In genomic region chr1:211527006-211527405, GRCh38 we compare ENCODE assay signal across 20 cellular contexts. TPM values are rescaled to one million over a fixed set of nuclear protein-coding genes. Genes with fewer than 3 reads are reported as not detected.
A peak's percentile ranks its signal among the peaks of the same experiment; 100 is the strongest.
DNase-seq lines count a peak whose midpoint lies in the region; ATAC-seq and TF ChIP-seq lines count a peak whose summit lies in the region.
"Had no signal": no experiment of that assay in that cellular context is flagged by ENCODE, and none has a peak within 500 bp of the region (broad histone marks: within the 10 kb centered on the region; RNA-seq: fewer than 3 reads in every experiment).

No MANE protein-coding gene starts in this region.

- peak overlapping the region; percentile 55; the same call in 1 of the 2 replicates for H3K14ac ChIP-seq in H9 (ENCODE audit: insufficient read depth, low read length)

- no peaks in the 10 kb centered on the region for H3K9me3 ChIP-seq in BLaER1 treated with 17β-estradiol and CSF1 and Interleukin-3, amounts not matched to agents 10 nM and 100 nM (replicated peaks in 1 of 11)
- no peaks in the 10 kb centered on the region for H3K9me3 ChIP-seq in H9 (ENCODE audit: control insufficient read depth, low read depth, low read length)
- H3K9me3 ChIP-seq: body of pancreas, prostate gland, suprapubic skin had no signal

- no peaks in the 10 kb centered on the region for H3K36me3 ChIP-seq in BLaER1 treated with 17β-estradiol and CSF1 and Interleukin-3, amounts not matched to agents 10 nM and 100 nM
- H3K36me3 ChIP-seq in H7 (replicated peaks; ENCODE audit: control insufficient read depth, insufficient read depth, low read length): no peaks in the 10 kb centered on the region
- H3K36me3 ChIP-seq: prostate gland, suprapubic skin had no signal

- H3K4ac ChIP-seq in H9 (ENCODE audit: low read depth, low read length): no peak overlapping the region

- no CpG with 5 or more reads among the region's 3 CpGs for WGBS in H9 (ENCODE audit: extremely low coverage, insufficient read length, low lambda C conversion rate)

- H3K56ac ChIP-seq in H9 (ENCODE audit: insufficient read length, low read depth, low read length): no peak overlapping the region

- H3T11ph ChIP-seq in H9 (ENCODE audit: low read length): no peak overlapping the region

- H2AFZ ChIP-seq in H9 (ENCODE audit: low read length): no peak overlapping the region

- H2BK120ac ChIP-seq in H9 (ENCODE audit: low read depth, low read length, poor library complexity, severe bottlenecking): no peak overlapping the region

- TF ChIP-seq CTCF in H9 (conservative IDR thresholded peaks at IDR 0.05): no peak

- no peak overlapping the region for H2BK5ac ChIP-seq in H9 (ENCODE audit: insufficient read length, low read length)

- peaks cover 16 to 18% of the 10 kb centered on the region in 2 experiments for H3K4me1 Mint-ChIP-seq in H9

- no peaks in the 10 kb centered on the region for H3K23me2 ChIP-seq in H9 (ENCODE audit: insufficient read length, low read depth, low read length, poor library complexity, severe bottlenecking)

- no peak overlapping the region for H3K4me3 Mint-ChIP-seq in H9

- no peak overlapping the region for H3K18ac ChIP-seq in H9 (ENCODE audit: insufficient read length, low read depth, low read length)

- H3K4me2 ChIP-seq in BLaER1 treated with 17β-estradiol and CSF1 and Interleukin-3, amounts not matched to agents 10 nM and 100 nM: peak overlapping the region; percentile 61 to 89 (median 77); a peak in 21 of 22 replicates
- no peak overlapping the region for H3K4me2 ChIP-seq in H9 (ENCODE audit: insufficient read depth, insufficient read length, low read length)

- peak overlapping the region in 2 of 3 experiments; percentile 45 to 68; a peak in 1 of 7 replicates for H3K27ac Mint-ChIP-seq in H9

- H2BK15ac ChIP-seq in H9 (ENCODE audit: low read depth, low read length): no peak overlapping the region

- no peak overlapping the region for H4K91ac ChIP-seq in H9 (ENCODE audit: insufficient read length, low read depth, low read length)

- H3K23ac ChIP-seq in H9 (ENCODE audit: insufficient read length, low read depth, low read length): no peak overlapping the region

- H3K9me3 Mint-ChIP-seq in H9: no peaks in the 10 kb centered on the region

- no peak overlapping the region; a peak in 2 of 22 replicates for H3K9ac ChIP-seq in BLaER1 treated with 17β-estradiol and CSF1 and Interleukin-3, amounts not matched to agents 10 nM and 100 nM
- no peak overlapping the region for H3K9ac ChIP-seq in H9 (ENCODE audit: extremely low read depth, insufficient read length, low read length)

- H3K79me1 ChIP-seq in H9 (ENCODE audit: insufficient read depth, low read depth, low read length, poor library complexity, severe bottlenecking): no peaks in the 10 kb centered on the region

- H3K79me2 ChIP-seq in H9 (ENCODE audit: insufficient read depth, low read length): no peaks in the 10 kb centered on the region

- H3K4me3 ChIP-seq in BLaER1 treated with 17β-estradiol and CSF1 and Interleukin-3, amounts not matched to agents 10 nM and 100 nM: no peak overlapping the region
- no peak overlapping the region for H3K4me3 ChIP-seq in H7 (ENCODE audit: insufficient read depth, low read depth, low read length)
- H3K4me3 ChIP-seq: body of pancreas, prostate gland, suprapubic skin had no signal

- no peaks in the 10 kb centered on the region; the same call in none of the 2 replicates for H3K27me3 Mint-ChIP-seq in H9 (ENCODE audit: low read depth)

- no peak overlapping the region for H4K5ac ChIP-seq in H9 (ENCODE audit: insufficient read length, low read depth, low read length)

- no peaks in the 10 kb centered on the region; a peak in 1 of 22 replicates for H4K20me1 ChIP-seq in BLaER1 treated with 17β-estradiol and CSF1 and Interleukin-3, amounts not matched to agents 10 nM and 100 nM
- no peaks in the 10 kb centered on the region for H4K20me1 ChIP-seq in H9 (ENCODE audit: control insufficient read depth, insufficient read depth, insufficient read length)

- no peaks in the 10 kb centered on the region; a peak in 1 of 7 replicates for H3K36me3 Mint-ChIP-seq in H9 (ENCODE audit: insufficient read depth in 1 of 3, low read depth in 3 of 3)

- DNase-seq in H9 (no peak), DMS114 treated with DMSO at 0.1 percent for 48 hours (lab: John Stamatoyannopoulos, UW; ENCODE audit: unreplicated experiment) (no peak), glomerular visceral epithelial cell (ENCODE audit: extremely low spot score) (no peak), H7 (no peak)
- DNase-seq: activated CD8-positive, alpha-beta memory T cell treated with anti-CD3 and anti-CD28 coated beads, Interleukin-2, amount 50 U/mL, for 4 hours; AML-193; body of pancreas; GOT3; mesenchymal stem cell; NCI-H187 treated with DMSO at 0.1 percent for 48 hours; stimulated activated CD4-positive, alpha-beta T cell treated with anti-CD3 and anti-CD28 coated beads, Interleukin-4, amount 100 ng/mL, for 24 hours; T-helper 2 cell had no signal

- H2BK20ac ChIP-seq in H9 (ENCODE audit: low read depth, low read length, poor library complexity, severe bottlenecking): no peak overlapping the region

- H3K4me1 ChIP-seq in BLaER1 treated with 17β-estradiol and CSF1 and Interleukin-3, amounts not matched to agents 10 nM and 100 nM: peaks cover 36 to 60% (median 52%) of the 10 kb centered on the region in 10 experiments
- H3K4me1 ChIP-seq in H9 (ENCODE audit: insufficient read depth, low read length): no peaks in the 10 kb centered on the region
- H3K4me1 ChIP-seq: body of pancreas, prostate gland had no signal

- H2BK12ac ChIP-seq in H9 (ENCODE audit: insufficient read length, low read depth, low read length): no peak overlapping the region

- no peaks in the 10 kb centered on the region for H3K27me3 ChIP-seq in BLaER1 treated with 17β-estradiol and CSF1 and Interleukin-3, amounts not matched to agents 10 nM and 100 nM
- H3K27me3 ChIP-seq in H9 (ENCODE audit: insufficient read depth, low read length) (no peaks in the 10 kb centered on the region), H7 (ENCODE audit: control insufficient read depth, insufficient read depth, low read length) (no peaks in the 10 kb centered on the region; the same call in 1 of the 2 replicates)
- H3K27me3 ChIP-seq: body of pancreas, suprapubic skin had no signal

- peak; percentile 82 for ATAC-seq in GM18873 (IDR thresholded peaks at IDR 0.05; ENCODE audit: low FRiP score, unreplicated experiment)
- peak; percentile 78 for ATAC-seq in HG03460 (IDR thresholded peaks at IDR 0.05; ENCODE audit: unreplicated experiment)
- ATAC-seq in SK-N-SH treated with all-trans-retinoic acid at 6 μM for 48 hours: no peak
- ATAC-seq: body of pancreas, HepG2 had no signal

- H4K8ac ChIP-seq in H9 (replicated peaks; ENCODE audit: insufficient read length, low read depth, low read length): no peak overlapping the region

- H2AK5ac ChIP-seq in H9 (ENCODE audit: insufficient read length, low read length): no peak overlapping the region

- no peak overlapping the region for H3K27ac ChIP-seq in BLaER1 treated with 17β-estradiol and CSF1 and Interleukin-3, amounts not matched to agents 10 nM and 100 nM
- H3K27ac ChIP-seq in H9 (ENCODE audit: insufficient read length, low read depth, low read length): no peak overlapping the region
- H3K27ac ChIP-seq: body of pancreas, prostate gland, suprapubic skin had no signal

TF ChIP-seq in SK-N-SH treated with all-trans-retinoic acid at 6 μM for 48 hours, 23 proteins besides CTCF, POLR2A, EP300 and RAD21 (continues in another document):
- TF ChIP-seq ZFP30 (CRISPR knock-in tag; IDR thresholded peaks at IDR 0.05) (no peak), PPARA (CRISPR knock-in tag; IDR thresholded peaks at IDR 0.05; ENCODE audit: borderline replicate concordance) (no peak), SNAI2 (CRISPR knock-in tag; IDR thresholded peaks at IDR 0.05) (no peak), ZNF565 (CRISPR knock-in tag; conservative IDR thresholded peaks at IDR 0.05; ENCODE audit: low read depth) (no peak), ZNF8 (CRISPR knock-in tag; IDR thresholded peaks at IDR 0.05) (no peak), CSDC2 (CRISPR knock-in tag; IDR thresholded peaks at IDR 0.05) (no peak), PATZ1 (CRISPR knock-in tag; IDR thresholded peaks at IDR 0.05; ENCODE audit: borderline replicate concordance) (no peak), ZNF70 (CRISPR knock-in tag; IDR thresholded peaks at IDR 0.05) (no peak), TOX (CRISPR knock-in tag; IDR thresholded peaks at IDR 0.05; ENCODE audit: borderline replicate concordance) (no peak), ISL1 (CRISPR knock-in tag; IDR thresholded peaks at IDR 0.05) (no peak), TCF4 (CRISPR knock-in tag; IDR thresholded peaks at IDR 0.05; ENCODE audit: borderline replicate concordance) (no peak), RARB (CRISPR knock-in tag; IDR thresholded peaks at IDR 0.05) (no peak)

RNA-seq across cellular contexts. Expression of gene RD3, which starts 35.0 kb away (rescaled TPM):
- 0.07 TPM in 1 of 2 replicates, not detected in the other for total RNA-seq in H9 (2021)
- 0.11 TPM in 1 of 2 replicates, not detected in the other for total RNA-seq in H7 (2014; rRNA removed; shearing (Covaris generic))
- total RNA-seq: body of pancreas, G401, HepG2, suprapubic skin had no signal

RNA-seq across cellular contexts. Expression of gene SLC30A1, which starts 52.0 kb away (rescaled TPM):
- total RNA-seq in H9 (2021): 17.1 and 17.3 TPM in 2 replicates
- total RNA-seq in H7 (2014; rRNA removed; shearing (Covaris generic)): 9.1 and 12.4 TPM in 2 replicates
